30 cellular contexts compared by ENCODE assay signal in the genomic region with DNA sequence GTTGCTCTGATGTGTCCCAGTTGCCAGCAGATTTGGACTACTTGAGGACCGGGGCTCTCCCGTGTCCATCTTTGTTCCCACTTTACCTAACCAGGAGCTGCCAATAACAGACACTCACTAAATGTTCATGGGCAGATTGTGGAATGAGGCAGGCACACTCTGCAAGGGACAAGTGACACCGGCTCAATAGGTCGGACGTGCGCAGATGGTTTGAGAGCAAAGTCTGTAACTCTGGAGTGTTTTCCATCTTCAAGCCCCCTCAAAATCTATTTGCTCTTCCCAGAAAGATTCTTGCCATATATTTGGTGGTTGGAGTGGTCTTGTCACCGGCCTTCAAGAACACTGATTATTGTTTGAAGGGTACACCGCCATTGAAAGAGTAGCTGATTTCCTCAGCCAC. TPM values are rescaled to one million over a fixed set of nuclear protein-coding genes. Genes with fewer than 3 reads are reported as not detected.
A peak's percentile ranks its signal among the peaks of the same experiment; 100 is the strongest.
DNase-seq lines count a peak whose midpoint lies in the region; ATAC-seq, FAIRE-seq and TF ChIP-seq lines count a peak whose summit lies in the region.
"Had no signal": no experiment of that assay in that cellular context is flagged by ENCODE, and none has a peak within 500 bp of the region (broad histone marks: within the 10 kb centered on the region; RNA-seq: fewer than 3 reads in every experiment).

No MANE protein-coding gene starts in this region.

- no peak overlapping the region for H3K27ac ChIP-seq in GM12878 (ENCODE audit: control insufficient read depth, insufficient read depth)
- H3K27ac ChIP-seq: lower lobe of right lung had no signal

- no peaks in the 10 kb centered on the region for H3K79me2 ChIP-seq in GM12878 (ENCODE audit: control insufficient read depth, insufficient read depth, low read length)

- no peak for TF ChIP-seq POLR2A in GM12878 (IDR thresholded peaks at IDR 0.05; ENCODE audit: low read depth, low read length)

- intact Hi-C loops in Caco-2 (cut with micrococcal nuclease; ENCODE audit: unreplicated experiment) (loop anchor here (2.0 to 5.0 kb wide), 2 partner anchors 37 to 341 kb away; a partner anchor contains a TSS), GM12878 (cut with micrococcal nuclease; ENCODE audit: unreplicated experiment) (no loop called here)

- in situ Hi-C loops in GM12878 (cut with MboI), result no loop called here

- CTCF ChIA-PET in Caco-2 (lab: Charles Lee), result no interaction called here
- CTCF ChIA-PET in GM12878 (lab: Yijun Ruan, JAX), result interaction anchor here (4.7 kb wide), 1 partner anchor 17 kb away, joined by 24 read pairs; no protein-coding TSS in a partner anchor

- H3K27ac Mint-ChIP-seq in T-helper 1 cell treated with Interleukin-12 subunit alpha and Interleukin-12 subunit beta and Interleukin-4 antibody, amounts not matched to agents 30 μg/mL and 1 μg/mL, for 36 hours, result peak overlapping the region; percentile 58
- H3K27ac Mint-ChIP-seq in Caco-2 (ENCODE audit: unreplicated experiment) (peak overlapping the region; percentile 94), immature natural killer cell (peak overlapping the region in 4 of 6 donors; percentile 23 to 63 (median 48))
- H3K27ac Mint-ChIP-seq: activated naive CD8-positive, alpha-beta T cell treated with anti-CD3 and anti-CD28 coated beads, Interleukin-2, amount 10 ng/mL, durations not matched to agents 7 days and 5 days; endodermal cell; T-cell had no signal

- H3K27me3 ChIP-seq in Caco-2 (replicated peaks; ENCODE audit: control insufficient read depth, insufficient read depth, low read length) (no peaks in the 10 kb centered on the region), GM12878 (replicated peaks in 1 of 2; ENCODE audit: control insufficient read depth in 2 of 2, insufficient read depth in 2 of 2, low read length in 1 of 2) (no peaks in the 10 kb centered on the region)
- H3K27me3 ChIP-seq: ascending aorta, esophagus squamous epithelium, heart right ventricle, transverse colon had no signal

- BruUV-seq in Caco-2 (replicated peaks; lab: Mats Ljungman, UMichigan) (no TSS peak), GM12878 (replicated peaks; lab: Mats Ljungman, UMichigan) (no TSS peak)

- RAD21 ChIA-PET in GM12878 (lab: Charles Lee; ENCODE audit: unreplicated experiment), result no interaction called here

- H2AFZ ChIP-seq in GM12878 (ENCODE audit: control insufficient read depth, low read depth, low read length), result no peak overlapping the region

- H3K4me1 Mint-ChIP-seq in T-helper 1 cell treated with Interleukin-12 subunit alpha and Interleukin-12 subunit beta and Interleukin-4 antibody, amounts not matched to agents 30 μg/mL and 1 μg/mL, for 36 hours (ENCODE audit: low read depth), result peaks cover 43% of the 10 kb centered on the region
- H3K4me1 Mint-ChIP-seq in Caco-2 (ENCODE audit: low read depth, unreplicated experiment) (peaks cover 50% of the 10 kb centered on the region), immature natural killer cell (peaks cover 21 to 25% of the 10 kb centered on the region in 2 donors)

- no peaks in the 10 kb centered on the region for H3K36me3 ChIP-seq in Caco-2 (ENCODE audit: control insufficient read depth, insufficient read depth, low read length)
- no peaks in the 10 kb centered on the region for H3K36me3 ChIP-seq in GM12878 (ENCODE audit: control insufficient read depth in 2 of 2, insufficient read depth in 2 of 2, low read length in 1 of 2)
- H3K36me3 ChIP-seq: ascending aorta, esophagus squamous epithelium, heart right ventricle, lower lobe of right lung, transverse colon had no signal

- no peak for FAIRE-seq in GM12878 (lab: Jason Lieb, UNC)
- FAIRE-seq: H1 had no signal

- no peak overlapping the region for H3K4me2 ChIP-seq in GM12878 (ENCODE audit: control insufficient read depth, insufficient read depth)

- H3K9ac ChIP-seq in GM12878 (ENCODE audit: control insufficient read depth, insufficient read depth, low read length), result no peak overlapping the region

- no peak for TF ChIP-seq RAD21 in GM12878 (IDR thresholded peaks at IDR 0.05; ENCODE audit: insufficient read depth, low read depth, low read length)

- POLR2A ChIA-PET in Caco-2 (lab: Charles Lee) (no interaction called here), GM12878 (lab: Charles Lee) (no interaction called here)

- TF ChIP-seq EP300 in GM12878 (IDR thresholded peaks at IDR 0.05; ENCODE audit: borderline replicate concordance in 1 of 2, control insufficient read depth in 1 of 2, low read depth in 2 of 2, low read length in 2 of 2), result no peak

- peaks cover 13% of the 10 kb centered on the region for H3K9me3 Mint-ChIP-seq in T-helper 1 cell treated with Interleukin-12 subunit alpha and Interleukin-12 subunit beta and Interleukin-4 antibody, amounts not matched to agents 30 μg/mL and 1 μg/mL, for 36 hours
- H3K9me3 Mint-ChIP-seq in Caco-2 (ENCODE audit: unreplicated experiment) (no peaks in the 10 kb centered on the region), immature natural killer cell (no peaks in the 10 kb centered on the region)
- H3K9me3 Mint-ChIP-seq: activated naive CD8-positive, alpha-beta T cell treated with anti-CD3 and anti-CD28 coated beads, Interleukin-2, amount 10 ng/mL, durations not matched to agents 7 days and 5 days; endodermal cell; naive thymus-derived CD8-positive, alpha-beta T cell; T-cell had no signal

- peaks cover 8% of the 10 kb centered on the region for H3K36me3 Mint-ChIP-seq in T-helper 1 cell treated with Interleukin-12 subunit alpha and Interleukin-12 subunit beta and Interleukin-4 antibody, amounts not matched to agents 30 μg/mL and 1 μg/mL, for 36 hours (ENCODE audit: low read depth)
- H3K36me3 Mint-ChIP-seq in Caco-2 (ENCODE audit: insufficient read depth, unreplicated experiment) (peaks cover 21% of the 10 kb centered on the region), immature natural killer cell (no peaks in the 10 kb centered on the region)
- H3K36me3 Mint-ChIP-seq: activated naive CD8-positive, alpha-beta T cell treated with anti-CD3 and anti-CD28 coated beads, Interleukin-2, amount 10 ng/mL, durations not matched to agents 7 days and 5 days; naive thymus-derived CD8-positive, alpha-beta T cell; T-cell had no signal

- H4K20me1 ChIP-seq in GM12878 (ENCODE audit: control insufficient read depth, insufficient read depth), result no peaks in the 10 kb centered on the region

- WGBS in GM12878 (ENCODE audit: insufficient coverage, insufficient replicate concordance, low lambda C conversion rate, missing lambda C conversion rate), result 61% methylated on average over 8 of the region's 8 CpGs

- TF ChIP-seq CTCF in Caco-2 (IDR thresholded peaks at IDR 0.05; ENCODE audit: insufficient read depth in 1 of 2, low read depth in 1 of 2, low read length in 1 of 2, severe bottlenecking in 1 of 2, unreplicated experiment in 1 of 2), result no peak
- TF ChIP-seq CTCF in GM12878 (IDR thresholded peaks at IDR 0.05 in 2 of 3, conservative IDR thresholded peaks at IDR 0.05 in 1 of 3; ENCODE audit: control insufficient read depth in 2 of 3, extremely low read depth in 1 of 3, insufficient read depth in 1 of 3, low read depth in 3 of 3, low read length in 3 of 3), result no peak

- no peak overlapping the region for H3K4me3 ChIP-seq in Caco-2 (ENCODE audit: low read depth, low read length)
- no peak overlapping the region for H3K4me3 ChIP-seq in GM12878
- H3K4me3 ChIP-seq: ascending aorta, esophagus squamous epithelium, heart right ventricle, lower lobe of right lung, transverse colon had no signal

- peak overlapping the region; percentile 9 for H3K4me3 Mint-ChIP-seq in T-helper 1 cell treated with Interleukin-12 subunit alpha and Interleukin-12 subunit beta and Interleukin-4 antibody, amounts not matched to agents 30 μg/mL and 1 μg/mL, for 36 hours
- peak overlapping the region; percentile 46 for H3K4me3 Mint-ChIP-seq in Caco-2 (ENCODE audit: unreplicated experiment)
- H3K4me3 Mint-ChIP-seq in immature natural killer cell, result peak overlapping the region in 2 of 5 donors; percentile 11 to 58
- H3K4me3 Mint-ChIP-seq: activated naive CD8-positive, alpha-beta T cell treated with anti-CD3 and anti-CD28 coated beads, Interleukin-2, amount 10 ng/mL, durations not matched to agents 7 days and 5 days; endodermal cell had no signal

- H3K9me3 ChIP-seq in Caco-2, result no peaks in the 10 kb centered on the region
- H3K9me3 ChIP-seq in GM12878 (replicated peaks; ENCODE audit: control insufficient read depth, insufficient read depth, low read length), result no peaks in the 10 kb centered on the region; the same call in 2 of the 3 replicates
- H3K9me3 ChIP-seq: ascending aorta, esophagus squamous epithelium, heart right ventricle, lower lobe of right lung, transverse colon had no signal

- H3K27me3 Mint-ChIP-seq in T-helper 1 cell treated with Interleukin-12 subunit alpha and Interleukin-12 subunit beta and Interleukin-4 antibody, amounts not matched to agents 30 μg/mL and 1 μg/mL, for 36 hours (ENCODE audit: low read depth), result no peaks in the 10 kb centered on the region
- H3K27me3 Mint-ChIP-seq in Caco-2 (ENCODE audit: insufficient read depth, unreplicated experiment), result no peaks in the 10 kb centered on the region
- H3K27me3 Mint-ChIP-seq in immature natural killer cell (ENCODE audit: low read depth in 3 of 3), result peaks cover 2 to 10% (median 4%) of the 10 kb centered on the region in 3 donors
- H3K27me3 Mint-ChIP-seq: activated naive CD8-positive, alpha-beta T cell treated with anti-CD3 and anti-CD28 coated beads, Interleukin-2, amount 10 ng/mL, durations not matched to agents 7 days and 5 days had no signal

- H3K4me1 ChIP-seq in Caco-2 (peaks cover 35% of the 10 kb centered on the region), GM12878 (ENCODE audit: control insufficient read depth, insufficient read depth, low read length) (no peaks in the 10 kb centered on the region)

- SMC1A ChIA-PET in GM12878 (lab: Charles Lee; ENCODE audit: uncharacterized antibody, unreplicated experiment), result interaction anchor here (1.1 to 3.3 kb wide), 2 partner anchors 17 to 163 kb away, joined by 5 to 11 read pairs; no protein-coding TSS in a partner anchor

- DNase-seq in T-helper 1 cell (no peak), Caco-2 (no peak), GM12878 (ENCODE audit: low read depth, low spot score) (no peak), immature natural killer cell (no peak), dedifferentiated amniotic fluid mesenchymal stem cell (ENCODE audit: extremely low spot score) (no peak), NCI-H1436 (lab: John Stamatoyannopoulos, UW) (no peak), HuH-7.5 (ENCODE audit: low spot score) (no peak)
- DNase-seq: 8988T; activated CD4-positive, CD25-positive, alpha-beta regulatory T cell; activated naive CD8-positive, alpha-beta T cell treated with anti-CD3 and anti-CD28 coated beads, Interleukin-2, amount 10 ng/mL, durations not matched to agents 7 days and 5 days; dermis blood vessel endothelial cell; endodermal cell; esophagus squamous epithelium; foreskin melanocyte; heart right ventricle; lower lobe of right lung; naive thymus-derived CD8-positive, alpha-beta T cell; NCI-H1092; NCI-H1694 treated with DMSO at 0.1 percent for 48 hours; OCI-M1; stimulated activated CD4-positive, alpha-beta T cell treated with anti-CD3 and anti-CD28 coated beads, Interleukin-4, amount 100 ng/mL, for 24 hours; T-cell; transverse colon had no signal

- ATAC-seq in GM12878, result no peak
- ATAC-seq: heart right ventricle; lower lobe of right lung; naive thymus-derived CD8-positive, alpha-beta T cell; T-cell had no signal

RNA-seq across cellular contexts. Expression of a gene that starts 47.2 kb away (rescaled TPM):
- total RNA-seq in Caco-2 (2022) (6.3 and 6.8 TPM in 2 replicates), GM12878 (2014; rRNA removed) (4.2 and 5.7 TPM in 2 replicates), GM12878 (2014; rRNA removed; fragmentation: Illumina TruSeq; extraction: Trizol) (7.8 and 8.1 TPM in 2 replicates), GM12878 (2021) (6.1 and 6.3 TPM in 2 replicates)
- 4.5 and 5.5 TPM in 2 replicates for total RNA-seq in GM12878 (2013; cell fraction: nucleolus; rRNA removed)
- polyA plus RNA-seq in GM12878 (2011; ENCODE audit: low read depth), result 2.4 TPM
- polyA plus RNA-seq in GM12878 (2011; rRNA removed) (4.3 and 7.2 TPM in 2 replicates), GM12878 (2014; fragmentation: Illumina TruSeq; extraction: Trizol) (7.5 and 11.6 TPM in 2 replicates), GM12878 (2014; fragmentation: Nextera tagmentation; extraction: Ambion mirVana) (1 to 10 TPM; 5.8 to 6.1 TPM), GM12878 (2014; rRNA removed) (4.6 and 5.7 TPM in 2 replicates), GM12878 (2016; fragmentation: Nextera tagmentation; extraction: Ambion mirVana) (10 to 100 TPM; 16.7 to 17.5 TPM), immature natural killer cell (1 to 10 TPM in 2 of 3 donors, under 1 TPM in 1; 0.90 to 2.0 (median 1.9) TPM)
- 1.3 and 1.7 TPM in 2 replicates for polyA plus RNA-seq in GM12878 (2011; cell fraction: cytosol; rRNA removed)
- 1.7 and 2.1 TPM in 2 replicates for polyA plus RNA-seq in GM12878 (2011; cell fraction: nucleus; rRNA removed)
- polyA plus RNA-seq in GM12878 (2012), result 2.4 and 4.5 TPM in 2 replicates
- 2.4 and 3.2 TPM in 2 replicates for polyA minus RNA-seq in GM12878 (2011; rRNA and poly(A)+ RNA removed)
- polyA minus RNA-seq in GM12878 (2011; cell fraction: cytosol; rRNA and poly(A)+ RNA removed), result 0.94 and 1.5 TPM in 2 replicates
- 0.86 and 1.1 TPM in 2 replicates for polyA minus RNA-seq in GM12878 (2011; cell fraction: nucleus; rRNA and poly(A)+ RNA removed)

RNA-seq across cellular contexts. Expression of a gene that starts 47.7 kb away (rescaled TPM):
- total RNA-seq in Caco-2 (2022) (0.72 and 0.77 TPM in 2 replicates), GM12878 (2014; rRNA removed) (not detected in 2 replicates), GM12878 (2014; rRNA removed; fragmentation: Illumina TruSeq; extraction: Trizol) (not detected in 2 replicates), GM12878 (2021) (0.08 TPM in 1 of 2 replicates, not detected in the other)
- not detected in 2 replicates for total RNA-seq in GM12878 (2013; cell fraction: nucleolus; rRNA removed)
- polyA plus RNA-seq in GM12878 (2011; ENCODE audit: low read depth), result not detected
- polyA plus RNA-seq in GM12878 (2011; rRNA removed) (0.06 TPM in 1 of 2 replicates, not detected in the other), GM12878 (2014; fragmentation: Illumina TruSeq; extraction: Trizol) (0.01 TPM in 1 of 2 replicates, not detected in the other), GM12878 (2014; fragmentation: Nextera tagmentation; extraction: Ambion mirVana) (under 1 TPM; 0.05 to 0.16 TPM), GM12878 (2014; rRNA removed) (not detected in 2 replicates), GM12878 (2016; fragmentation: Nextera tagmentation; extraction: Ambion mirVana) (under 1 TPM in 1 of 2 experiments, not detected in 1; 0.19 TPM), immature natural killer cell (1 to 10 TPM in 1 of 3 donors, under 1 TPM in 1, not detected in 1; 0.12 to 1.4 TPM)
- not detected in 2 replicates for polyA plus RNA-seq in GM12878 (2011; cell fraction: cytosol; rRNA removed)
- polyA plus RNA-seq in GM12878 (2011; cell fraction: nucleus; rRNA removed), result not detected in 2 replicates
- polyA plus RNA-seq in GM12878 (2012), result not detected in 2 replicates
- not detected in 2 replicates for polyA minus RNA-seq in GM12878 (2011; rRNA and poly(A)+ RNA removed)
- polyA minus RNA-seq in GM12878 (2011; cell fraction: cytosol; rRNA and poly(A)+ RNA removed), result not detected in 2 replicates
- not detected in 2 replicates for polyA minus RNA-seq in GM12878 (2011; cell fraction: nucleus; rRNA and poly(A)+ RNA removed)
- total RNA-seq: activated naive CD8-positive, alpha-beta T cell treated with anti-CD3 and anti-CD28 coated beads, Interleukin-2, amount 10 ng/mL, durations not matched to agents 7 days and 5 days; ascending aorta; cardiac septum; Daoy; endodermal cell; H1; heart right ventricle; naive thymus-derived CD8-positive, alpha-beta T cell; NCI-H460; omental fat pad had no signal
- polyA plus RNA-seq: H1; naive thymus-derived CD8-positive, alpha-beta T cell had no signal
